In the genomic region with DNA sequence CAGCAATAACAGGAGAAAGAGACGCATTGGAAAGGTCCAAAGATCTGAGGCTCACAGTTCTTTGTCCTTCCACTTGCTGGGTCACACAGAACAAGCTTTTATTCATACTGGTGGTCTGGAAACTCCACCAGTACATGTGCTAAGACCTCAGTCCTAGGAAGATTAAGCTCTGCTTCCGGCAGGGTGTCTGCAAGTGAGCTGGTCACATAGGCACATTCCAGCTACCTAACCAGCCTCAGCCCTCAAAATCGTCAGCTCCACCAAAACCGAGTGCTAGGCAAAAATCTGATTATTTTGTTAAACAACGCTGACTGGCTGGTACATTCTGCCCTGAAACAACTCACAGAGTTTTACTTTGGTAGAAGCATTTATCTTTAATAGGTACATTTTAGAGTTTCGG, we compare ENCODE assay signal across 15 cellular contexts. TPM values are rescaled to one million over a fixed set of nuclear protein-coding genes. Genes with fewer than 3 reads are reported as not detected.
DNase-seq lines count a peak whose midpoint lies in the region; ATAC-seq and TF ChIP-seq lines count a peak whose summit lies in the region.
"Had no signal": no experiment of that assay in that cellular context is flagged by ENCODE, and none has a peak within 500 bp of the region (broad histone marks: within the 10 kb centered on the region; RNA-seq: fewer than 3 reads in every experiment).

No MANE protein-coding gene starts in this region.

- H4K20me1 ChIP-seq in SK-N-SH (ENCODE audit: insufficient read depth): no peaks in the 10 kb centered on the region

- no peak for TF ChIP-seq CTCF in RWPE2 (IDR thresholded peaks at IDR 0.05; ENCODE audit: poor library complexity, severe bottlenecking)
- no peak for TF ChIP-seq CTCF in SK-N-SH (IDR thresholded peaks at IDR 0.05)

- no peaks in the 10 kb centered on the region for H3K9me2 ChIP-seq in SK-N-SH

- H3K4me3 ChIP-seq in RWPE2 (ENCODE audit: severe bottlenecking): peak overlapping the region; percentile 28
- no peak overlapping the region for H3K4me3 ChIP-seq in SK-N-SH (ENCODE audit: low read depth in 2 of 2, low read length in 1 of 2)
- H3K4me3 ChIP-seq: PC-9, spleen had no signal

- ATAC-seq in activated T-cell treated with anti-CD3 and anti-CD28 coated beads, Interleukin-2, amount 50 U/mL, for 72 hours (replicated peaks in 1 of 2): no peak
- ATAC-seq in RWPE2 (ENCODE audit: low read depth) (no peak), HG03342 (IDR thresholded peaks at IDR 0.05; ENCODE audit: unreplicated experiment) (no peak)
- ATAC-seq in stimulated activated naive CD8-positive, alpha-beta T cell treated with anti-CD3 and anti-CD28 coated beads, Interleukin-15, amount 100 ng/mL, for 72 hours: no peak
- ATAC-seq: left ventricle myocardium superior had no signal

- peak overlapping the region; percentile 97 to 99 for H3K4me3 Mint-ChIP-seq in activated T-cell treated with anti-CD3 and anti-CD28 coated beads, Interleukin-2, amount 50 U/mL, for 72 hours
- H3K4me3 Mint-ChIP-seq in stimulated activated naive CD8-positive, alpha-beta T cell treated with anti-CD3 and anti-CD28 coated beads, Interleukin-15, amount 100 ng/mL, for 72 hours: peak overlapping the region; percentile 83 to 96

- no peak overlapping the region for H3K9ac ChIP-seq in SK-N-SH

- peaks cover 67% of the 10 kb centered on the region for H3K4me1 Mint-ChIP-seq in activated T-cell treated with anti-CD3 and anti-CD28 coated beads, Interleukin-2, amount 50 U/mL, for 72 hours (ENCODE audit: low read depth)
- H3K4me1 Mint-ChIP-seq in stimulated activated naive CD8-positive, alpha-beta T cell treated with anti-CD3 and anti-CD28 coated beads, Interleukin-15, amount 100 ng/mL, for 72 hours: peaks cover 77% of the 10 kb centered on the region

- CTCF ChIA-PET in SK-N-SH (lab: Yijun Ruan, JAX): interaction anchor here (0.9 to 1.5 kb wide), 2 partner anchors 15 to 123 kb away, joined by 3 to 5 read pairs; no protein-coding TSS in a partner anchor

- peak overlapping the region; percentile 100 for H3K27ac Mint-ChIP-seq in activated T-cell treated with anti-CD3 and anti-CD28 coated beads, Interleukin-2, amount 50 U/mL, for 72 hours
- peak overlapping the region; percentile 96 to 97 for H3K27ac Mint-ChIP-seq in stimulated activated naive CD8-positive, alpha-beta T cell treated with anti-CD3 and anti-CD28 coated beads, Interleukin-15, amount 100 ng/mL, for 72 hours

- no peak overlapping the region; the same call in 1 of the 2 replicates for H2AFZ ChIP-seq in SK-N-SH (ENCODE audit: low read depth)

- 96% methylated on average over 6 of the region's 6 CpGs for WGBS in SK-N-SH (ENCODE audit: low lambda C conversion rate)

- no peak for DNase-seq in activated T-cell treated with anti-CD3 and anti-CD28 coated beads, Interleukin-2, amount 50 U/mL, for 72 hours
- DNase-seq in activated T-cell treated with anti-CD3 and anti-CD28 coated beads for 4 hours: no peak
- no peak for DNase-seq in RWPE2 (ENCODE audit: low spot score)
- DNase-seq in epithelial cell of prostate (ENCODE audit: low read depth, low spot score): no peak
- no peak for DNase-seq in stimulated activated naive CD8-positive, alpha-beta T cell treated with anti-CD3 and anti-CD28 coated beads, Interleukin-15, amount 100 ng/mL, for 72 hours
- DNase-seq in dedifferentiated amniotic fluid mesenchymal stem cell (ENCODE audit: extremely low spot score): no peak
- no peak for DNase-seq in SK-N-SH
- DNase-seq: DMS79 treated with DMSO at 0.1 percent for 48 hours, HCEC 1CT, left ventricle myocardium superior, NCI-H1092, NCI-H446, PC-9 had no signal

- no peak for TF ChIP-seq EP300 in SK-N-SH (IDR thresholded peaks at IDR 0.05; ENCODE audit: borderline replicate concordance in 1 of 2, low read depth in 1 of 2, low read length in 1 of 2)

- H3K4me2 ChIP-seq in SK-N-SH: no peak overlapping the region
- H3K4me2 ChIP-seq: PC-9 had no signal

- H3K27me3 ChIP-seq in RWPE2 (ENCODE audit: insufficient read depth, poor library complexity, severe bottlenecking): no peaks in the 10 kb centered on the region
- H3K27me3 ChIP-seq in SK-N-SH (ENCODE audit: insufficient read depth): no peaks in the 10 kb centered on the region
- H3K27me3 ChIP-seq: spleen had no signal

- H3K9me3 ChIP-seq in RWPE2 (ENCODE audit: severe bottlenecking): no peaks in the 10 kb centered on the region
- no peaks in the 10 kb centered on the region for H3K9me3 ChIP-seq in SK-N-SH
- H3K9me3 ChIP-seq: spleen had no signal

- H3K36me3 ChIP-seq in RWPE2 (ENCODE audit: low read depth) (peaks cover 5% of the 10 kb centered on the region; the same call in 1 of the 2 replicates), SK-N-SH (replicated peaks in 1 of 2; ENCODE audit: control insufficient read depth in 1 of 2, insufficient read depth in 2 of 2, low read length in 1 of 2) (no peaks in the 10 kb centered on the region)

- no peaks in the 10 kb centered on the region for H3K27me3 Mint-ChIP-seq in activated T-cell treated with anti-CD3 and anti-CD28 coated beads, Interleukin-2, amount 50 U/mL, for 72 hours (ENCODE audit: low read depth)
- H3K27me3 Mint-ChIP-seq in stimulated activated naive CD8-positive, alpha-beta T cell treated with anti-CD3 and anti-CD28 coated beads, Interleukin-15, amount 100 ng/mL, for 72 hours: no peaks in the 10 kb centered on the region

- H3K4me1 ChIP-seq in RWPE2 (ENCODE audit: insufficient read depth, poor library complexity, severe bottlenecking) (peaks cover 69% of the 10 kb centered on the region), SK-N-SH (ENCODE audit: control insufficient read depth in 1 of 2, insufficient read depth in 2 of 2, low read depth in 1 of 2, low read length in 1 of 2) (peaks cover 2 to 60% of the 10 kb centered on the region in 2 experiments; a peak in 3 of 4 replicates)

- H3K27ac ChIP-seq in RWPE2 (ENCODE audit: poor library complexity, severe bottlenecking) (peak overlapping the region; percentile 94), epithelial cell of prostate (peak overlapping the region; percentile 97), SK-N-SH (ENCODE audit: low read depth in 2 of 2, low read length in 1 of 2) (peak overlapping the region in 1 of 2 experiments; percentile 38; a peak in 1 of 4 replicates)
- H3K27ac ChIP-seq: spleen had no signal

- TF ChIP-seq RAD21 in SK-N-SH (IDR thresholded peaks at IDR 0.05; ENCODE audit: low read length): no peak

- H3K9me3 Mint-ChIP-seq in activated T-cell treated with anti-CD3 and anti-CD28 coated beads, Interleukin-2, amount 50 U/mL, for 72 hours: peaks cover 0 to 1% of the 10 kb centered on the region in 2 donors
- peaks cover 0 to 12% of the 10 kb centered on the region in 2 donors for H3K9me3 Mint-ChIP-seq in stimulated activated naive CD8-positive, alpha-beta T cell treated with anti-CD3 and anti-CD28 coated beads, Interleukin-15, amount 100 ng/mL, for 72 hours

- POLR2A ChIA-PET in SK-N-SH (lab: Yijun Ruan, JAX): no interaction called here

- H3F3A ChIP-seq in SK-N-SH (replicated peaks; ENCODE audit: insufficient read depth): peaks cover 37% of the 10 kb centered on the region

- H3K79me2 ChIP-seq in SK-N-SH (ENCODE audit: insufficient read depth): no peaks in the 10 kb centered on the region

- H3K36me3 Mint-ChIP-seq in activated T-cell treated with anti-CD3 and anti-CD28 coated beads, Interleukin-2, amount 50 U/mL, for 72 hours (ENCODE audit: insufficient read depth in 2 of 2): peaks cover 38 to 65% of the 10 kb centered on the region in 2 donors

TF ChIP-seq in SK-N-SH, 30 proteins besides CTCF, POLR2A, EP300 and RAD21:
- TF ChIP-seq TAF1 (IDR thresholded peaks at IDR 0.05; ENCODE audit: borderline replicate concordance, low read depth, low read length) (no peak), FOXJ3 (CRISPR knock-in tag; IDR thresholded peaks at IDR 0.05) (no peak), FOSL2 (IDR thresholded peaks at IDR 0.05; ENCODE audit: borderline replicate concordance, low read depth) (no peak), MEF2A (IDR thresholded peaks at IDR 0.05; ENCODE audit: borderline replicate concordance, low read depth) (no peak), RFX5 (IDR thresholded peaks at IDR 0.05; ENCODE audit: low read length) (no peak), EZH2phosphoT487 (IDR thresholded peaks at IDR 0.05; ENCODE audit: borderline replicate concordance, low read depth) (no peak), TEAD4 (IDR thresholded peaks at IDR 0.05; ENCODE audit: borderline replicate concordance, insufficient read depth) (no peak), JUND (IDR thresholded peaks at IDR 0.05) (no peak), SMC3 (IDR thresholded peaks at IDR 0.05; ENCODE audit: low read depth, low read length) (no peak), RXRA (IDR thresholded peaks at IDR 0.05; ENCODE audit: borderline replicate concordance, low read depth) (no peak)
- TF ChIP-seq, protein P1, sequence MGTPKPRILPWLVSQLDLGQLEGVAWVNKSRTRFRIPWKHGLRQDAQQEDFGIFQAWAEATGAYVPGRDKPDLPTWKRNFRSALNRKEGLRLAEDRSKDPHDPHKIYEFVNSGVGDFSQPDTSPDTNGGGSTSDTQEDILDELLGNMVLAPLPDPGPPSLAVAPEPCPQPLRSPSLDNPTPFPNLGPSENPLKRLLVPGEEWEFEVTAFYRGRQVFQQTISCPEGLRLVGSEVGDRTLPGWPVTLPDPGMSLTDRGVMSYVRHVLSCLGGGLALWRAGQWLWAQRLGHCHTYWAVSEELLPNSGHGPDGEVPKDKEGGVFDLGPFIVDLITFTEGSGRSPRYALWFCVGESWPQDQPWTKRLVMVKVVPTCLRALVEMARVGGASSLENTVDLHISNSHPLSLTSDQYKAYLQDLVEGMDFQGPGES (IDR thresholded peaks at IDR 0.05; ENCODE audit: low read depth, low read length): no peak
- TF ChIP-seq, protein P2, sequence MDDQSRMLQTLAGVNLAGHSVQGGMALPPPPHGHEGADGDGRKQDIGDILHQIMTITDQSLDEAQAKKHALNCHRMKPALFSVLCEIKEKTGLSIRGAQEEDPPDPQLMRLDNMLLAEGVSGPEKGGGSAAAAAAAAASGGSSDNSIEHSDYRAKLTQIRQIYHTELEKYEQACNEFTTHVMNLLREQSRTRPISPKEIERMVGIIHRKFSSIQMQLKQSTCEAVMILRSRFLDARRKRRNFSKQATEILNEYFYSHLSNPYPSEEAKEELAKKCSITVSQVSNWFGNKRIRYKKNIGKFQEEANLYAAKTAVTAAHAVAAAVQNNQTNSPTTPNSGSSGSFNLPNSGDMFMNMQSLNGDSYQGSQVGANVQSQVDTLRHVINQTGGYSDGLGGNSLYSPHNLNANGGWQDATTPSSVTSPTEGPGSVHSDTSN (IDR thresholded peaks at IDR 0.05): no peak

RNA-seq across cellular contexts. Expression of a gene that starts 2.2 kb away (rescaled TPM):
- 100 to 1,000 TPM; 360 to 597 TPM for total RNA-seq in activated T-cell treated with anti-CD3 and anti-CD28 coated beads, Interleukin-2, amount 50 U/mL, for 72 hours
- 0.76 and 1.3 TPM in 2 replicates for polyA plus RNA-seq in SK-N-SH (2012; rRNA removed)
- 1.3 and 1.4 TPM in 2 replicates for polyA plus RNA-seq in SK-N-SH (2012; cell fraction: cytosol; rRNA removed)
- polyA plus RNA-seq in SK-N-SH (2012; cell fraction: nucleus; rRNA removed): 0.47 and 0.83 TPM in 2 replicates
- total RNA-seq: left ventricle myocardium superior had no signal

RNA-seq across cellular contexts. Expression of a gene that starts 50.9 kb away (rescaled TPM):
- total RNA-seq in activated T-cell treated with anti-CD3 and anti-CD28 coated beads, Interleukin-2, amount 50 U/mL, for 72 hours: 10 to 100 TPM; 88.9 to 99.6 TPM
- polyA plus RNA-seq in SK-N-SH (2012; rRNA removed): 0.02 and 0.06 TPM in 2 replicates
- polyA plus RNA-seq in SK-N-SH (2012; cell fraction: cytosol; rRNA removed): 0.03 and 0.05 TPM in 2 replicates
- polyA plus RNA-seq in SK-N-SH (2012; cell fraction: nucleus; rRNA removed): 0.01 TPM in 1 of 2 replicates, not detected in the other
